Comparison of ENCODE assay signal across 16 cellular contexts in genomic region chr7:157630301-157630853, GRCh38.
DNase-seq lines count a peak whose midpoint lies in the region; ATAC-seq and TF ChIP-seq lines count a peak whose summit lies in the region.
"Had no signal": no experiment of that assay in that cellular context is flagged by ENCODE, and none has a peak within 500 bp of the region (broad histone marks: within the 10 kb centered on the region; RNA-seq: fewer than 3 reads in every experiment).

No MANE protein-coding gene starts in this region.

- ATAC-seq in activated naive CD8-positive, alpha-beta T cell treated with anti-CD3 and anti-CD28 coated beads, Interleukin-2, amount 10 ng/mL, durations not matched to agents 7 days and 5 days (ENCODE audit: low read depth) = no peak
- no peak for ATAC-seq in activated naive CD8-positive, alpha-beta T cell treated with anti-CD3 and anti-CD28 coated beads, Interleukin-2, amount 50 U/mL, for 24 hours
- ATAC-seq: A549; CD8-positive, alpha-beta T cell; GM23338 had no signal

- no peaks in the 10 kb centered on the region for H3K9me3 Mint-ChIP-seq in activated naive CD8-positive, alpha-beta T cell treated with anti-CD3 and anti-CD28 coated beads, Interleukin-2, amount 10 ng/mL, durations not matched to agents 7 days and 5 days
- H3K9me3 Mint-ChIP-seq in activated naive CD8-positive, alpha-beta T cell treated with anti-CD3 and anti-CD28 coated beads, Interleukin-2, amount 50 U/mL, for 24 hours = no peaks in the 10 kb centered on the region
- no peaks in the 10 kb centered on the region for H3K9me3 Mint-ChIP-seq in endodermal cell

- no peak overlapping the region for H3K9ac ChIP-seq in endodermal cell (ENCODE audit: extremely low read depth, low read length, poor library complexity, severe bottlenecking)

- peaks cover 17% of the 10 kb centered on the region for H3K4me1 Mint-ChIP-seq in activated naive CD8-positive, alpha-beta T cell treated with anti-CD3 and anti-CD28 coated beads, Interleukin-2, amount 10 ng/mL, durations not matched to agents 7 days and 5 days
- H3K4me1 Mint-ChIP-seq in activated naive CD8-positive, alpha-beta T cell treated with anti-CD3 and anti-CD28 coated beads, Interleukin-2, amount 50 U/mL, for 24 hours = peaks cover 32% of the 10 kb centered on the region
- H3K4me1 Mint-ChIP-seq in endodermal cell = no peaks in the 10 kb centered on the region
- H3K4me1 Mint-ChIP-seq: GM23338 had no signal

- H3K27me3 ChIP-seq in endodermal cell (ENCODE audit: control insufficient read depth, insufficient read depth, low read length, poor library complexity, severe bottlenecking) = no peaks in the 10 kb centered on the region

- H3K36me3 ChIP-seq in endodermal cell (ENCODE audit: control insufficient read depth, insufficient read depth, low read length) = no peaks in the 10 kb centered on the region

- H3K4me3 Mint-ChIP-seq in activated naive CD8-positive, alpha-beta T cell treated with anti-CD3 and anti-CD28 coated beads, Interleukin-2, amount 10 ng/mL, durations not matched to agents 7 days and 5 days = no peak overlapping the region
- no peak overlapping the region for H3K4me3 Mint-ChIP-seq in activated naive CD8-positive, alpha-beta T cell treated with anti-CD3 and anti-CD28 coated beads, Interleukin-2, amount 50 U/mL, for 24 hours
- no peak overlapping the region for H3K4me3 Mint-ChIP-seq in endodermal cell
- H3K4me3 Mint-ChIP-seq: CD8-positive, alpha-beta T cell; GM23338 had no signal

- H3K27me3 Mint-ChIP-seq in activated naive CD8-positive, alpha-beta T cell treated with anti-CD3 and anti-CD28 coated beads, Interleukin-2, amount 10 ng/mL, durations not matched to agents 7 days and 5 days = peaks cover 38% of the 10 kb centered on the region
- peaks cover 11% of the 10 kb centered on the region for H3K27me3 Mint-ChIP-seq in activated naive CD8-positive, alpha-beta T cell treated with anti-CD3 and anti-CD28 coated beads, Interleukin-2, amount 50 U/mL, for 24 hours
- H3K27me3 Mint-ChIP-seq in endodermal cell (ENCODE audit: insufficient read depth) = peaks cover 5% of the 10 kb centered on the region

- TF ChIP-seq CTCF in coronary artery (IDR thresholded peaks at IDR 0.05) (no peak), endodermal cell (conservative IDR thresholded peaks at IDR 0.05) (no peak)

- WGBS in endodermal cell (ENCODE audit: insufficient coverage in 1 of 2, insufficient read length in 1 of 2), 2 experiments = 83% methylated on average over 16 of the region's 16 CpGs

- H3K27ac Mint-ChIP-seq in activated naive CD8-positive, alpha-beta T cell treated with anti-CD3 and anti-CD28 coated beads, Interleukin-2, amount 10 ng/mL, durations not matched to agents 7 days and 5 days = no peak overlapping the region
- H3K27ac Mint-ChIP-seq in activated naive CD8-positive, alpha-beta T cell treated with anti-CD3 and anti-CD28 coated beads, Interleukin-2, amount 50 U/mL, for 24 hours = no peak overlapping the region
- H3K27ac Mint-ChIP-seq in endodermal cell = no peak overlapping the region
- H3K27ac Mint-ChIP-seq: CD8-positive, alpha-beta T cell; GM23338 had no signal

- no peaks in the 10 kb centered on the region for H3K4me1 ChIP-seq in endodermal cell (ENCODE audit: control insufficient read depth, insufficient read depth, low read length)
- H3K4me1 ChIP-seq: A549 had no signal

- POLR2A ChIA-PET in activated naive CD8-positive, alpha-beta T cell treated with anti-CD3 and anti-CD28 coated beads, Interleukin-2, amount 10 ng/mL, durations not matched to agents 7 days and 5 days (lab: Charles Lee) = no interaction called here

- intact Hi-C loops in posterior vena cava (cut with DNase I) = no loop called here

- DNase-seq in activated naive CD8-positive, alpha-beta T cell treated with anti-CD3 and anti-CD28 coated beads, Interleukin-2, amount 10 ng/mL, durations not matched to agents 7 days and 5 days = peak; percentile 4
- no peak for DNase-seq in activated naive CD8-positive, alpha-beta T cell treated with anti-CD3 and anti-CD28 coated beads, Interleukin-2, amount 50 U/mL, for 24 hours
- DNase-seq in coronary artery (ENCODE audit: low spot score) = peak; percentile 58
- peak; percentile 44 for DNase-seq in posterior vena cava (ENCODE audit: low spot score)
- no peak for DNase-seq in activated CD4-positive, alpha-beta T cell treated with anti-CD3 and anti-CD28 coated beads, Interleukin-2, amount 50 U/mL, for 48 hours
- DNase-seq in endodermal cell = no peak
- DNase-seq in stimulated activated naive CD4-positive, alpha-beta T cell treated with Interleukin-2 at 50 U/mL for 16 hours (lab: John Stamatoyannopoulos, UW) = no peak
- no peak for DNase-seq in Kasumi-1 (lab: John Stamatoyannopoulos, UW)
- DNase-seq: AML-193; Calu3; CD8-positive, alpha-beta T cell; DMS53; HCEC 1CT had no signal

- peaks cover 66% of the 10 kb centered on the region for H3K9me3 ChIP-seq in endodermal cell (ENCODE audit: control insufficient read depth, low read length)
- H3K9me3 ChIP-seq: A549 had no signal

- H3K4me3 ChIP-seq in coronary artery (no peak overlapping the region), endodermal cell (ENCODE audit: low read length) (no peak overlapping the region)
- H3K4me3 ChIP-seq: A549, GM23338 had no signal

- no peaks in the 10 kb centered on the region for H3K36me3 Mint-ChIP-seq in activated naive CD8-positive, alpha-beta T cell treated with anti-CD3 and anti-CD28 coated beads, Interleukin-2, amount 10 ng/mL, durations not matched to agents 7 days and 5 days
- no peaks in the 10 kb centered on the region for H3K36me3 Mint-ChIP-seq in activated naive CD8-positive, alpha-beta T cell treated with anti-CD3 and anti-CD28 coated beads, Interleukin-2, amount 50 U/mL, for 24 hours (ENCODE audit: low read depth)
- no peaks in the 10 kb centered on the region for H3K36me3 Mint-ChIP-seq in endodermal cell (ENCODE audit: low read depth)
- H3K36me3 Mint-ChIP-seq: CD8-positive, alpha-beta T cell had no signal

- H3K27ac ChIP-seq in coronary artery (no peak overlapping the region), endodermal cell (ENCODE audit: low read depth, low read length) (no peak overlapping the region)
- H3K27ac ChIP-seq: 22Rv1, A549 had no signal

Comparison
In these comparisons a context has a peak if more than half of its experiments do, and no peak if none do; other contexts are left out.
1. DNase-seq: peak in activated naive CD8-positive, alpha-beta T cell treated with anti-CD3 and anti-CD28 coated beads, Interleukin-2, amount 10 ng/mL, durations not matched to agents 7 days and 5 days (single experiment), coronary artery (single experiment) and posterior vena cava (single experiment); none in activated naive CD8-positive, alpha-beta T cell treated with anti-CD3 and anti-CD28 coated beads, Interleukin-2, amount 50 U/mL, for 24 hours (single experiment), activated CD4-positive, alpha-beta T cell treated with anti-CD3 and anti-CD28 coated beads, Interleukin-2, amount 50 U/mL, for 48 hours (0 of 2), endodermal cell (single experiment), stimulated activated naive CD4-positive, alpha-beta T cell treated with Interleukin-2 at 50 U/mL for 16 hours (single experiment) and Kasumi-1 (0 of 2).